ENCODE assay signal across 21 cellular contexts in the genomic region with DNA sequence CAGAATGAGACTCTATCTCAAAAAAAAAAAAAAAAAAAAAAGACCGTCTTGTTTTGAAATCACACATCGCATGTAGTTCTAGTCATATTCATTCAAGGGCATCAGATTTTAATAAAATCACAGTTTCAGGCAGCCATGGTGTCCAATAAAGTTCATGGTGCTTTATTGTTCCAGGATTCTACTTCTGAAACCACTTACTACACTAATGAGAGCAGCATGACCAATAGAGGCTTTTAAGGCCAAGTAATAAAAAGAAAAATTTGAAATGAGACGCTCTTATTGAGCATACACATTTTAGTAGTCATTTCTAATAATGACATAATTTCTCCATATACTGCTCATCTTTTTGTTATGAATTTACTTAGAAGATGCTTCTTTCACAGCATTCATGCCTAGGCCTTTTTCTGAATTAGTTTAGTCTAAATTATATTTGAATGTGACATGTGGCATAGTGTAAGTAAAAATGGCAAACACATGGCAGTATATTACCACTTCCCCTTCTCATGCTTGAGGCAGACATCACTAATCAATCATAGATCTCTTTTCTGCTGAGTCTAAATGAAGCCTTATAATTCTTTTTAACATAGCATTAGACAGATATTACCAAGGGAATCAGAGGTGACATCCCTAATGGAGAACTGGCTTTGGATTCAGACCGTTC. TPM values are rescaled to one million over a fixed set of nuclear protein-coding genes. Genes with fewer than 3 reads are reported as not detected.
"Had no signal": no experiment of that assay in that cellular context is flagged by ENCODE, and none has a peak within 500 bp of the region (broad histone marks: within the 10 kb centered on the region; RNA-seq: fewer than 3 reads in every experiment).

No MANE protein-coding gene starts in this region.

- H3K4me1 ChIP-seq: foreskin keratinocyte, upper lobe of left lung had no signal

- H3K4me3 ChIP-seq: ascending aorta, left ventricle myocardium inferior, upper lobe of left lung had no signal

- FAIRE-seq: bronchial epithelial cell had no signal

- H3K27me3 ChIP-seq: ascending aorta, foreskin keratinocyte, upper lobe of left lung had no signal

- H3K27ac Mint-ChIP-seq: activated naive CD4-positive, alpha-beta T cell treated with anti-CD3 and anti-CD28 coated beads for 36 hours; activated naive CD8-positive, alpha-beta T cell treated with anti-CD3 and anti-CD28 coated beads, Interleukin-2, amount 50 U/mL, for 24 hours; activated T-helper 2 cell treated with anti-CD3 and anti-CD28 coated beads, Interferon-gamma antibody, Interleukin-2, Interleukin-4, amounts not matched to agents 10 μg/mL and 5 μg/mL and 100 μg/mL, durations not matched to agents 14 hours and 24 hours and 36 hours; dendritic cell treated with granulocyte-macrophage colony-stimulating factor and Interleukin-4, amounts not matched to agents 40 ng/mL and 50 ng/mL, for 4 days; natural killer cell treated with Interleukin-12 subunit alpha and Interleukin-12 subunit beta and Interleukin-15 and Interleukin-18, amount 100 ng/mL, for 72 hours; progenitor cell of endocrine pancreas; stimulated activated naive CD8-positive, alpha-beta T cell treated with anti-CD3 and anti-CD28 coated beads, Interleukin-15, Interleukin-2, amounts not matched to agents 100 ng/mL and 50 ng/mL, for 24 hours had no signal

- H3K27ac ChIP-seq: ascending aorta, foreskin keratinocyte, upper lobe of left lung had no signal

- ATAC-seq: activated naive CD8-positive, alpha-beta T cell treated with anti-CD3 and anti-CD28 coated beads, Interleukin-2, amount 50 U/mL, for 24 hours; foreskin keratinocyte; natural killer cell treated with Interleukin-12 subunit alpha and Interleukin-12 subunit beta and Interleukin-15 and Interleukin-18, amount 100 ng/mL, for 72 hours; right cardiac atrium had no signal

- H3K9me3 Mint-ChIP-seq: activated naive CD4-positive, alpha-beta T cell treated with anti-CD3 and anti-CD28 coated beads for 36 hours; activated T-helper 2 cell treated with anti-CD3 and anti-CD28 coated beads, Interferon-gamma antibody, Interleukin-2, Interleukin-4, amounts not matched to agents 10 μg/mL and 5 μg/mL and 100 μg/mL, durations not matched to agents 14 hours and 24 hours and 36 hours; natural killer cell treated with Interleukin-12 subunit alpha and Interleukin-12 subunit beta and Interleukin-15 and Interleukin-18, amount 100 ng/mL, for 72 hours; stimulated activated naive CD8-positive, alpha-beta T cell treated with anti-CD3 and anti-CD28 coated beads, Interleukin-15, Interleukin-2, amounts not matched to agents 100 ng/mL and 50 ng/mL, for 24 hours had no signal

- H3K9me3 ChIP-seq: ascending aorta, left ventricle myocardium inferior, upper lobe of left lung had no signal

- H3K4me3 Mint-ChIP-seq: activated naive CD4-positive, alpha-beta T cell treated with anti-CD3 and anti-CD28 coated beads for 36 hours; activated naive CD8-positive, alpha-beta T cell treated with anti-CD3 and anti-CD28 coated beads, Interleukin-2, amount 50 U/mL, for 24 hours; dendritic cell treated with granulocyte-macrophage colony-stimulating factor and Interleukin-4, amounts not matched to agents 40 ng/mL and 50 ng/mL, for 4 days; natural killer cell treated with Interleukin-12 subunit alpha and Interleukin-12 subunit beta and Interleukin-15 and Interleukin-18, amount 100 ng/mL, for 72 hours; stimulated activated naive CD8-positive, alpha-beta T cell treated with anti-CD3 and anti-CD28 coated beads, Interleukin-15, Interleukin-2, amounts not matched to agents 100 ng/mL and 50 ng/mL, for 24 hours had no signal

- H3K27me3 Mint-ChIP-seq: activated naive CD8-positive, alpha-beta T cell treated with anti-CD3 and anti-CD28 coated beads, Interleukin-2, amount 50 U/mL, for 24 hours; dendritic cell treated with granulocyte-macrophage colony-stimulating factor and Interleukin-4, amounts not matched to agents 40 ng/mL and 50 ng/mL, for 4 days; progenitor cell of endocrine pancreas; stimulated activated naive CD8-positive, alpha-beta T cell treated with anti-CD3 and anti-CD28 coated beads, Interleukin-15, Interleukin-2, amounts not matched to agents 100 ng/mL and 50 ng/mL, for 24 hours had no signal

- DNase-seq: activated CD4-positive, alpha-beta T cell treated with anti-CD3 and anti-CD28 coated beads, Interleukin-2, amount 50 U/mL, for 1 hour; activated CD4-positive, CD25-positive, alpha-beta regulatory T cell; activated CD8-positive, alpha-beta memory T cell treated with anti-CD3 and anti-CD28 coated beads for 24 hours; activated naive CD4-positive, alpha-beta T cell treated with anti-CD3 and anti-CD28 coated beads for 36 hours; activated naive CD8-positive, alpha-beta T cell treated with anti-CD3 and anti-CD28 coated beads, Interleukin-2, amount 50 U/mL, for 24 hours; effector memory CD4-positive, alpha-beta T cell; foreskin keratinocyte; glutamatergic neuron; left ventricle myocardium inferior; nucleus accumbens; right cardiac atrium; upper lobe of left lung had no signal

- H3K36me3 ChIP-seq: ascending aorta, left ventricle myocardium inferior, upper lobe of left lung had no signal

RNA-seq across cellular contexts. Expression of a gene that starts 18.5 kb away (rescaled TPM):
- total RNA-seq: activated naive CD4-positive, alpha-beta T cell treated with anti-CD3 and anti-CD28 coated beads for 36 hours; activated T-helper 2 cell treated with anti-CD3 and anti-CD28 coated beads, Interferon-gamma antibody, Interleukin-2, Interleukin-4, amounts not matched to agents 10 μg/mL and 5 μg/mL and 100 μg/mL, durations not matched to agents 14 hours and 24 hours and 36 hours; ascending aorta; bronchial epithelial cell; cerebellum; foreskin keratinocyte; kidney epithelial cell; natural killer cell treated with Interleukin-12 subunit alpha and Interleukin-12 subunit beta and Interleukin-15 and Interleukin-18, amount 100 ng/mL, for 72 hours; progenitor cell of endocrine pancreas; upper lobe of left lung had no signal
- polyA plus RNA-seq: foreskin keratinocyte had no signal
